ENCODE assay signal across 25 cellular contexts in genomic region chr12:116206828-116207227, GRCh38.
"Had no signal": no experiment of that assay in that cellular context is flagged by ENCODE, and none has a peak within 500 bp of the region (broad histone marks: within the 10 kb centered on the region; RNA-seq: fewer than 3 reads in every experiment).

No MANE protein-coding gene starts in this region.

- ATAC-seq: left colon, left lung, lower lobe of right lung, natural killer cell, right cardiac atrium, sciatic nerve, upper lobe of right lung had no signal

- DNase-seq: hypothalamus; immature natural killer cell; kidney; left colon; left lung; lower lobe of right lung; mammary epithelial cell; mesenchymal stem cell; natural killer cell; nephron progenitor cell; ovary; posterior cingulate gyrus; retina; right cardiac atrium; stimulated activated CD4-positive, alpha-beta T cell treated with anti-CD3 and anti-CD28 coated beads, Interleukin-12 subunit alpha, Interleukin-12 subunit beta, amount 100 ng/mL, for 4 hours; stimulated activated CD4-positive, alpha-beta T cell treated with anti-CD3 and anti-CD28 coated beads, Interleukin-15, amount 100 ng/mL, for 24 hours; stimulated activated CD4-positive, alpha-beta T cell treated with anti-CD3 and anti-CD28 coated beads, Interleukin-2, amount 100 ng/mL, for 24 hours; stimulated activated CD4-positive, alpha-beta T cell treated with anti-CD3 and anti-CD28 coated beads, Interleukin-4, amount 100 ng/mL, for 1 hour; stimulated activated naive CD4-positive, alpha-beta T cell; stomach; testis; thyroid gland; transverse colon; upper lobe of right lung had no signal

- H3K36me3 Mint-ChIP-seq: immature natural killer cell, natural killer cell had no signal

- H3K9me3 Mint-ChIP-seq: immature natural killer cell, natural killer cell, nephron progenitor cell had no signal

- H3K4me3 Mint-ChIP-seq: immature natural killer cell, natural killer cell, nephron progenitor cell had no signal

- H3K27ac Mint-ChIP-seq: immature natural killer cell, nephron progenitor cell had no signal
